In the genomic region with DNA sequence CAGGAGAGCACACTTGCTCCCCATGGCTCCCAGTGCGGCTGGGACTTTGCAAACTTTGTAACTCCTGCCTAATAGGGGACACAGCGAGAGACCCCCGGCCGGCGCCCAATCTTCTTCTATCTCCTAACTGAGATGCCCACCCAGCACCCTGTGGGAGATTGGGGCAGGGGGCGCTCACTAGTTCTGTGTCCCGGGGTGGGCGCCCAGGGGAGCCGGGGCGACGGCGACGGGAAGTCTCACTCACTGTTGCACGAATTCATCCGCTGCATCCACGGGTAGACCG, we compare ENCODE assay signal across 10 cellular contexts. TPM values are rescaled to one million over a fixed set of nuclear protein-coding genes. Genes with fewer than 3 reads are reported as not detected.
DNase-seq lines count a peak whose midpoint lies in the region; ATAC-seq, FAIRE-seq and TF ChIP-seq lines count a peak whose summit lies in the region.
"Had no signal": no experiment of that assay in that cellular context is flagged by ENCODE, and none has a peak within 500 bp of the region (broad histone marks: within the 10 kb centered on the region; RNA-seq: fewer than 3 reads in every experiment).

No MANE protein-coding gene starts in this region.

- H3K27me3 ChIP-seq in CD8-positive, alpha-beta memory T cell (ENCODE audit: insufficient read depth, low read length, poor library complexity, severe bottlenecking): peaks cover 80% of the 10 kb centered on the region
- H3K27me3 ChIP-seq in Panc1 (ENCODE audit: control insufficient read depth, insufficient read depth, low read length) (no peaks in the 10 kb centered on the region), endothelial cell of umbilical vein (ENCODE audit: control insufficient read depth in 2 of 2, insufficient read depth in 2 of 2, low read length in 2 of 2) (no peaks in the 10 kb centered on the region), pancreas (peaks cover 0 to 86% (median 6%) of the 10 kb centered on the region in 4 donors)

- dilution Hi-C loops in endothelial cell of umbilical vein (cut with MboI; ENCODE audit: extremely low pct_ligation_motif_present, low sequenced_read_pairs): no loop called here

- H3K9ac ChIP-seq in endothelial cell of umbilical vein (replicated peaks; ENCODE audit: extremely low read depth, insufficient read depth, low read length): peak overlapping the region; percentile 55

- H3K4me3 ChIP-seq in CD8-positive, alpha-beta memory T cell (ENCODE audit: low read length): peak overlapping the region; percentile 47
- peak overlapping the region; percentile 70 to 99 for H3K4me3 ChIP-seq in Panc1 (ENCODE audit: low read depth in 2 of 2, low read length in 2 of 2)
- peak overlapping the region; percentile 35 to 43 (median 36) for H3K4me3 ChIP-seq in endothelial cell of umbilical vein (replicated peaks in 1 of 3; ENCODE audit: insufficient read depth in 1 of 3, low read depth in 1 of 3, low read length in 3 of 3)
- peak overlapping the region; percentile 28 to 50 (median 32) for H3K4me3 ChIP-seq in pancreas

- H3K4me1 Mint-ChIP-seq in CD8-positive, alpha-beta memory T cell: peaks cover 52 to 55% (median 54%) of the 10 kb centered on the region in 3 donors

- ATAC-seq in Panc1 (no peak), pancreas (no peak)

- H3K36me3 Mint-ChIP-seq in CD8-positive, alpha-beta memory T cell: no peaks in the 10 kb centered on the region

- H3K4me2 ChIP-seq in endothelial cell of umbilical vein (ENCODE audit: insufficient read depth, low read length): peak overlapping the region; percentile 28

- peak in 1 of 5 donors; percentile 34 for DNase-seq in CD8-positive, alpha-beta memory T cell
- DNase-seq in Panc1 (ENCODE audit: low read depth, low spot score) (no peak), endothelial cell of umbilical vein (ENCODE audit: low read depth, low spot score) (no peak), pancreas (peak in 1 of 6 donors; percentile 58), OCI-M1 (lab: John Stamatoyannopoulos, UW) (no peak), NCI-H748 (lab: John Stamatoyannopoulos, UW; ENCODE audit: unreplicated experiment) (no peak), H4 (ENCODE audit: low spot score) (no peak), NCI-H2227 treated with DMSO at 0.1 percent for 48 hours (lab: John Stamatoyannopoulos, UW) (no peak)
- DNase-seq: activated CD4-positive, alpha-beta T cell treated with anti-CD3 and anti-CD28 coated beads, Interleukin-2, amount 50 U/mL, for 1 hour; NCI-H1048 had no signal

- H3K27ac ChIP-seq in CD8-positive, alpha-beta memory T cell (ENCODE audit: low read depth, low read length): no peak overlapping the region
- H3K27ac ChIP-seq in Panc1 (ENCODE audit: low read length): peak overlapping the region; percentile 99
- H3K27ac ChIP-seq in endothelial cell of umbilical vein (ENCODE audit: insufficient read depth, low read depth, low read length): peak overlapping the region; percentile 36
- H3K27ac ChIP-seq in pancreas: peak overlapping the region in 2 of 4 donors; percentile 1 to 48

- no peaks in the 10 kb centered on the region for H3K9me1 ChIP-seq in endothelial cell of umbilical vein (replicated peaks; ENCODE audit: control insufficient read depth, extremely low read depth, insufficient read depth, low read length)

- 2 to 3% methylated on average over 17 of the region's 17 CpGs for WGBS in pancreas, 2 donors

- peaks cover 76% of the 10 kb centered on the region for H3K79me2 ChIP-seq in endothelial cell of umbilical vein (ENCODE audit: control insufficient read depth, insufficient read depth, low read length)

- H3K4me1 ChIP-seq in CD8-positive, alpha-beta memory T cell (ENCODE audit: insufficient read depth, low read length): peaks cover 40% of the 10 kb centered on the region
- H3K4me1 ChIP-seq in Panc1 (ENCODE audit: control insufficient read depth, insufficient read depth, low read length) (peaks cover 54% of the 10 kb centered on the region), endothelial cell of umbilical vein (ENCODE audit: control insufficient read depth, extremely low read depth, insufficient read depth, low read length) (peaks cover 32% of the 10 kb centered on the region), pancreas (peaks cover 0 to 12% (median 0%) of the 10 kb centered on the region in 3 donors)

- peak overlapping the region; percentile 37 for H2AFZ ChIP-seq in endothelial cell of umbilical vein (ENCODE audit: low read depth, low read length)

- intact Hi-C loops in Panc1 (cut with micrococcal nuclease; ENCODE audit: unreplicated experiment): no loop called here
- intact Hi-C loops in endothelial cell of umbilical vein (cut with micrococcal nuclease): no loop called here
- intact Hi-C loops in pancreas (cut with DNase I): loop anchor here in 1 of 3 donors (10.0 kb wide), 1 partner anchor 243 kb away; no protein-coding TSS in a partner anchor

- TF ChIP-seq CTCF in Panc1 (IDR thresholded peaks at IDR 0.05) (no peak), endothelial cell of umbilical vein (IDR thresholded peaks at IDR 0.05; ENCODE audit: extremely low read depth in 1 of 2, insufficient read depth in 1 of 2, low read depth in 1 of 2, low read length in 2 of 2) (no peak), pancreas (IDR thresholded peaks at IDR 0.05) (no peak)

- no peaks in the 10 kb centered on the region for H3K9me3 Mint-ChIP-seq in CD8-positive, alpha-beta memory T cell

- peak overlapping the region; percentile 76 to 89 (median 85) for H3K4me3 Mint-ChIP-seq in CD8-positive, alpha-beta memory T cell

- H3K27me3 Mint-ChIP-seq in CD8-positive, alpha-beta memory T cell: peaks cover 80 to 94% of the 10 kb centered on the region in 2 donors

- BruUV-seq in Panc1 (replicated peaks; lab: Mats Ljungman, UMichigan) (no TSS peak), endothelial cell of umbilical vein (replicated peaks; lab: Mats Ljungman, UMichigan) (no TSS peak)

- H4K20me1 ChIP-seq in endothelial cell of umbilical vein (replicated peaks; ENCODE audit: control insufficient read depth, extremely low read depth, insufficient read depth, low read length): no peaks in the 10 kb centered on the region

- CTCF ChIA-PET in CD8-positive, alpha-beta memory T cell (lab: Charles Lee): no interaction called here
- CTCF ChIA-PET in Panc1 (lab: Charles Lee): no interaction called here
- CTCF ChIA-PET in endothelial cell of umbilical vein (lab: Charles Lee): interaction anchor here (0.7 to 1.6 kb wide), 2 partner anchors 10 to 338 kb away, joined by 3 read pairs; no protein-coding TSS in a partner anchor

- FAIRE-seq in endothelial cell of umbilical vein (lab: Jason Lieb, UNC): peak; percentile 65
- no peak for FAIRE-seq in pancreas (lab: Jason Lieb, UNC)

- no peaks in the 10 kb centered on the region for H3K36me3 ChIP-seq in CD8-positive, alpha-beta memory T cell (ENCODE audit: insufficient read depth, low read length)
- no peaks in the 10 kb centered on the region; the same call in 1 of the 2 replicates for H3K36me3 ChIP-seq in Panc1 (ENCODE audit: control insufficient read depth, insufficient read depth, low read length)
- H3K36me3 ChIP-seq in endothelial cell of umbilical vein (ENCODE audit: control insufficient read depth in 2 of 2, extremely low read depth in 1 of 2, insufficient read depth in 2 of 2, low read length in 2 of 2): peaks cover 3% of the 10 kb centered on the region in 2 experiments
- no peaks in the 10 kb centered on the region for H3K36me3 ChIP-seq in pancreas

- POLR2A ChIA-PET in CD8-positive, alpha-beta memory T cell (lab: Charles Lee): no interaction called here
- POLR2A ChIA-PET in Panc1 (lab: Charles Lee) (interaction anchor here (0.6 to 2.1 kb wide), 3 partner anchors 9 to 540 kb away, joined by 3 to 7 read pairs (median 5); no protein-coding TSS in a partner anchor), endothelial cell of umbilical vein (lab: Charles Lee) (no interaction called here)

- in situ Hi-C loops in Panc1 (cut with HindIII; ENCODE audit: low pct_unique_long_range_greater_than_20kb, low sequenced_read_pairs): no loop called here

- H3K9me3 ChIP-seq in CD8-positive, alpha-beta memory T cell (ENCODE audit: low read length): no peaks in the 10 kb centered on the region
- H3K9me3 ChIP-seq in Panc1 (ENCODE audit: control insufficient read depth, insufficient read depth, low read depth, low read length): no peaks in the 10 kb centered on the region
- H3K9me3 ChIP-seq in endothelial cell of umbilical vein (replicated peaks; ENCODE audit: control insufficient read depth, insufficient read depth, low read length): no peaks in the 10 kb centered on the region
- H3K9me3 ChIP-seq in pancreas: no peaks in the 10 kb centered on the region

- peak overlapping the region in 2 of 8 donors; percentile 15 to 43 for H3K27ac Mint-ChIP-seq in CD8-positive, alpha-beta memory T cell

- TF ChIP-seq POLR2A in endothelial cell of umbilical vein (IDR thresholded peaks at IDR 0.05; ENCODE audit: low read depth, low read length): no peak

RNA-seq across cellular contexts. Expression of a gene that starts 3.9 kb away (rescaled TPM):
- total RNA-seq in CD8-positive, alpha-beta memory T cell: not detected
- polyA plus RNA-seq in CD8-positive, alpha-beta memory T cell: not detected
- total RNA-seq in Panc1 (2021; ENCODE audit: unreplicated experiment): 67.2 TPM
- 64.4 TPM for polyA plus RNA-seq in Panc1 (2012; ENCODE audit: insufficient read length)
- total RNA-seq in endothelial cell of umbilical vein: 7.3 and 8.5 TPM in 2 replicates
- polyA plus RNA-seq in endothelial cell of umbilical vein: 2.0 and 2.6 TPM in 2 replicates
- polyA plus RNA-seq in endothelial cell of umbilical vein (2011; cell fraction: cytosol; rRNA removed): 1.0 and 1.1 TPM in 2 replicates
- 13.1 and 13.2 TPM in 2 replicates for polyA plus RNA-seq in endothelial cell of umbilical vein (2011; cell fraction: nucleus; rRNA removed)
- 3.3 and 3.5 TPM in 2 replicates for polyA plus RNA-seq in endothelial cell of umbilical vein (2012)
- 0.57 and 0.58 TPM in 2 replicates for polyA minus RNA-seq in endothelial cell of umbilical vein
- polyA minus RNA-seq in endothelial cell of umbilical vein (2011; cell fraction: cytosol; rRNA and poly(A)+ RNA removed): 0.82 TPM
- 2.5 and 2.6 TPM in 2 replicates for polyA minus RNA-seq in endothelial cell of umbilical vein (2011; cell fraction: nucleus; rRNA and poly(A)+ RNA removed)
- under 1 TPM; 0.19 to 0.90 (median 0.26) TPM for total RNA-seq in pancreas
- polyA plus RNA-seq in pancreas: 1 to 10 TPM in 1 of 2 donors, under 1 TPM in 1; 0.80 to 1.0 TPM
- 0.43 TPM in 1 of 2 replicates, not detected in the other for total RNA-seq in H4 (2014; rRNA removed; shearing (Covaris generic))

RNA-seq across cellular contexts. Expression of a gene that starts 7.4 kb away (rescaled TPM):
- total RNA-seq in CD8-positive, alpha-beta memory T cell: under 1 TPM; 0.22 to 0.37 TPM
- not detected for polyA plus RNA-seq in CD8-positive, alpha-beta memory T cell
- total RNA-seq in Panc1 (2021; ENCODE audit: unreplicated experiment) (196 TPM), endothelial cell of umbilical vein (24.0 and 27.4 TPM in 2 replicates), pancreas (1 to 10 TPM in 1 of 6 donors, under 1 TPM in 5; 0.12 to 1.2 (median 0.42) TPM)
- 167 TPM for polyA plus RNA-seq in Panc1 (2012; ENCODE audit: insufficient read length)
- polyA plus RNA-seq in endothelial cell of umbilical vein (8.8 and 10.0 TPM in 2 replicates), pancreas (1 to 10 TPM; 1.8 TPM)
- 4.3 and 6.1 TPM in 2 replicates for polyA plus RNA-seq in endothelial cell of umbilical vein (2011; cell fraction: cytosol; rRNA removed)
- polyA plus RNA-seq in endothelial cell of umbilical vein (2011; cell fraction: nucleus; rRNA removed): 42.1 and 47.5 TPM in 2 replicates
- 12.4 and 13.8 TPM in 2 replicates for polyA plus RNA-seq in endothelial cell of umbilical vein (2012)
- polyA minus RNA-seq in endothelial cell of umbilical vein: 3.9 and 7.0 TPM in 2 replicates
- polyA minus RNA-seq in endothelial cell of umbilical vein (2011; cell fraction: cytosol; rRNA and poly(A)+ RNA removed): 2.8 TPM
- 9.1 and 16.5 TPM in 2 replicates for polyA minus RNA-seq in endothelial cell of umbilical vein (2011; cell fraction: nucleus; rRNA and poly(A)+ RNA removed)
- total RNA-seq in H4 (2014; rRNA removed; shearing (Covaris generic)): 1.4 and 3.1 TPM in 2 replicates

RNA-seq across cellular contexts. Expression of a gene that starts 7.4 kb away (rescaled TPM):
- 1 to 10 TPM; 3.0 to 3.5 TPM for total RNA-seq in CD8-positive, alpha-beta memory T cell
- polyA plus RNA-seq in CD8-positive, alpha-beta memory T cell: 0.10 TPM
- total RNA-seq in Panc1 (2021; ENCODE audit: unreplicated experiment) (127 TPM), endothelial cell of umbilical vein (45.0 and 56.6 TPM in 2 replicates), pancreas (1 to 10 TPM; 1.1 to 5.6 (median 1.6) TPM)
- polyA plus RNA-seq in Panc1 (2012; ENCODE audit: insufficient read length): 113 TPM
- polyA plus RNA-seq in endothelial cell of umbilical vein (29.6 and 33.0 TPM in 2 replicates), pancreas (1 to 10 TPM; 3.3 to 5.6 TPM)
- polyA plus RNA-seq in endothelial cell of umbilical vein (2011; cell fraction: cytosol; rRNA removed): 7.9 and 11.6 TPM in 2 replicates
- 81.4 and 85.1 TPM in 2 replicates for polyA plus RNA-seq in endothelial cell of umbilical vein (2011; cell fraction: nucleus; rRNA removed)
- 19.0 and 19.8 TPM in 2 replicates for polyA plus RNA-seq in endothelial cell of umbilical vein (2012)
- 7.7 and 13.3 TPM in 2 replicates for polyA minus RNA-seq in endothelial cell of umbilical vein
- polyA minus RNA-seq in endothelial cell of umbilical vein (2011; cell fraction: cytosol; rRNA and poly(A)+ RNA removed): 1.3 TPM
- 18.1 and 32.3 TPM in 2 replicates for polyA minus RNA-seq in endothelial cell of umbilical vein (2011; cell fraction: nucleus; rRNA and poly(A)+ RNA removed)
- total RNA-seq in H4 (2014; rRNA removed; shearing (Covaris generic)): 2.0 and 5.6 TPM in 2 replicates

RNA-seq across cellular contexts. Expression of a gene that starts 13.4 kb away (rescaled TPM):
- total RNA-seq in CD8-positive, alpha-beta memory T cell: under 1 TPM; 0.89 to 0.96 TPM
- 0.87 TPM for polyA plus RNA-seq in CD8-positive, alpha-beta memory T cell
- total RNA-seq in Panc1 (2021; ENCODE audit: unreplicated experiment) (44.0 TPM), endothelial cell of umbilical vein (24.5 and 29.8 TPM in 2 replicates), pancreas (under 1 TPM in 4 of 6 donors, not detected in 2; 0.35 to 0.94 (median 0.41) TPM)
- 36.5 TPM for polyA plus RNA-seq in Panc1 (2012; ENCODE audit: insufficient read length)
- polyA plus RNA-seq in endothelial cell of umbilical vein (23.5 and 24.2 TPM in 2 replicates), pancreas (1 to 10 TPM; 1.1 to 1.3 TPM)
- 18.2 and 21.3 TPM in 2 replicates for polyA plus RNA-seq in endothelial cell of umbilical vein (2011; cell fraction: cytosol; rRNA removed)
- polyA plus RNA-seq in endothelial cell of umbilical vein (2011; cell fraction: nucleus; rRNA removed): 5.5 and 6.9 TPM in 2 replicates
- 26.0 and 33.3 TPM in 2 replicates for polyA plus RNA-seq in endothelial cell of umbilical vein (2012)
- polyA minus RNA-seq in endothelial cell of umbilical vein: 8.2 and 9.4 TPM in 2 replicates
- 10.9 TPM for polyA minus RNA-seq in endothelial cell of umbilical vein (2011; cell fraction: cytosol; rRNA and poly(A)+ RNA removed)
- 1.3 and 1.5 TPM in 2 replicates for polyA minus RNA-seq in endothelial cell of umbilical vein (2011; cell fraction: nucleus; rRNA and poly(A)+ RNA removed)
- total RNA-seq in H4 (2014; rRNA removed; shearing (Covaris generic)): 21.2 and 22.4 TPM in 2 replicates

RNA-seq across cellular contexts. Expression of a gene that starts 17.7 kb away (rescaled TPM):
- not detected for total RNA-seq in CD8-positive, alpha-beta memory T cell
- polyA plus RNA-seq in CD8-positive, alpha-beta memory T cell: not detected
- total RNA-seq in Panc1 (2021; ENCODE audit: unreplicated experiment): 45.9 TPM
- polyA plus RNA-seq in Panc1 (2012; ENCODE audit: insufficient read length): 47.8 TPM
- 1.7 and 2.0 TPM in 2 replicates for total RNA-seq in endothelial cell of umbilical vein
- 1.6 and 2.4 TPM in 2 replicates for polyA plus RNA-seq in endothelial cell of umbilical vein
- 0.81 and 0.86 TPM in 2 replicates for polyA plus RNA-seq in endothelial cell of umbilical vein (2011; cell fraction: cytosol; rRNA removed)
- polyA plus RNA-seq in endothelial cell of umbilical vein (2011; cell fraction: nucleus; rRNA removed): 0.63 and 0.96 TPM in 2 replicates
- polyA plus RNA-seq in endothelial cell of umbilical vein (2012): 3.4 and 3.6 TPM in 2 replicates
- 0.25 and 1.7 TPM in 2 replicates for polyA minus RNA-seq in endothelial cell of umbilical vein
- not detected for polyA minus RNA-seq in endothelial cell of umbilical vein (2011; cell fraction: cytosol; rRNA and poly(A)+ RNA removed)
- polyA minus RNA-seq in endothelial cell of umbilical vein (2011; cell fraction: nucleus; rRNA and poly(A)+ RNA removed): 0.67 and 0.91 TPM in 2 replicates
- under 1 TPM in 1 of 6 donors, not detected in 5; 0.09 TPM for total RNA-seq in pancreas
- under 1 TPM; 0.12 to 0.15 TPM for polyA plus RNA-seq in pancreas
- 1.2 and 6.3 TPM in 2 replicates for total RNA-seq in H4 (2014; rRNA removed; shearing (Covaris generic))

Comparison
In these comparisons a context has a peak if more than half of its experiments do, and no peak if none do; other contexts are left out.
1. H3K4me3 ChIP-seq: peak in every context shown above with its lines; median percentile 84 in Panc1; 47 in CD8-positive, alpha-beta memory T cell; 36 in endothelial cell of umbilical vein; 32 in pancreas.